Comparison of ENCODE assay signal across 18 cellular contexts in genomic region chr10:30353851-30354250, GRCh38. TPM values are rescaled to one million over a fixed set of nuclear protein-coding genes. Genes with fewer than 3 reads are reported as not detected.
DNase-seq lines count a peak whose midpoint lies in the region; ATAC-seq and TF ChIP-seq lines count a peak whose summit lies in the region.
"Had no signal": no experiment of that assay in that cellular context is flagged by ENCODE, and none has a peak within 500 bp of the region (broad histone marks: within the 10 kb centered on the region; RNA-seq: fewer than 3 reads in every experiment).

No MANE protein-coding gene starts in this region.

- peak overlapping the region; percentile 84 for H2BK20ac ChIP-seq in IMR-90 (ENCODE audit: low read depth, low read length)

- ATAC-seq in IMR-90 (ENCODE audit: low read depth): peak; percentile 93
- ATAC-seq in left lobe of liver: no peak
- no peak for ATAC-seq in HG03469 (IDR thresholded peaks at IDR 0.05; ENCODE audit: unreplicated experiment)
- ATAC-seq: activated T-cell treated with anti-CD3 and anti-CD28 coated beads, Interleukin-2, amount 50 U/mL, for 72 hours; K562 had no signal

- peak overlapping the region; percentile 81; the same call in 1 of the 2 replicates for H3K14ac ChIP-seq in IMR-90 (replicated peaks; ENCODE audit: low read depth, low read length)

- H3K9me3 Mint-ChIP-seq in type B pancreatic cell: no peaks in the 10 kb centered on the region
- H3K9me3 Mint-ChIP-seq: activated CD4-positive, alpha-beta memory T cell treated with anti-CD3 and anti-CD28 coated beads for 36 hours; activated T-cell treated with anti-CD3 and anti-CD28 coated beads, Interleukin-2, amount 50 U/mL, for 72 hours had no signal

- BruUV-seq in IMR-90 (replicated peaks; lab: Mats Ljungman, UMichigan): no TSS peak

- H3K27ac Mint-ChIP-seq in type B pancreatic cell: no peak overlapping the region
- H3K27ac Mint-ChIP-seq: activated CD4-positive, alpha-beta memory T cell treated with anti-CD3 and anti-CD28 coated beads for 36 hours; activated T-cell treated with anti-CD3 and anti-CD28 coated beads, Interleukin-2, amount 50 U/mL, for 72 hours had no signal

- no peaks in the 10 kb centered on the region for H3K27me3 ChIP-seq in IMR-90 (ENCODE audit: control insufficient read depth, insufficient read depth, low read length)
- H3K27me3 ChIP-seq in brain microvascular endothelial cell (replicated peaks): no peaks in the 10 kb centered on the region
- no peaks in the 10 kb centered on the region for H3K27me3 ChIP-seq in prostate gland (replicated peaks; ENCODE audit: insufficient read depth)
- H3K27me3 ChIP-seq: BLaER1, right atrium auricular region, tibial artery had no signal

- H3K18ac ChIP-seq in IMR-90 (ENCODE audit: low read depth, low read length): no peak overlapping the region

- no peaks in the 10 kb centered on the region for H3K36me3 Mint-ChIP-seq in type B pancreatic cell
- H3K36me3 Mint-ChIP-seq: activated CD4-positive, alpha-beta memory T cell treated with anti-CD3 and anti-CD28 coated beads for 36 hours had no signal

- peak overlapping the region; percentile 68; the same call in 1 of the 2 replicates for H4K91ac ChIP-seq in IMR-90 (ENCODE audit: insufficient read depth, low read depth, low read length)

- no peak for TF ChIP-seq RAD21 in IMR-90 (IDR thresholded peaks at IDR 0.05; ENCODE audit: low read length)

- TF ChIP-seq CTCF in AG09319 (IDR thresholded peaks at IDR 0.05; ENCODE audit: low read depth, low read length): no peak
- TF ChIP-seq CTCF in IMR-90 (conservative IDR thresholded peaks at IDR 0.05; ENCODE audit: low read depth, low read length): no peak
- no peak for TF ChIP-seq CTCF in brain microvascular endothelial cell (IDR thresholded peaks at IDR 0.05; ENCODE audit: low read depth, low read length, missing control alignments)
- TF ChIP-seq CTCF in prostate gland (IDR thresholded peaks at IDR 0.05): no peak
- TF ChIP-seq CTCF in type B pancreatic cell (conservative IDR thresholded peaks at IDR 0.05): no peak

- peak overlapping the region in 1 of 2 experiments; percentile 28; a peak in 1 of 4 replicates for H4K8ac ChIP-seq in IMR-90 (ENCODE audit: low read depth in 2 of 2, low read length in 2 of 2)

- WGBS in IMR-90 (ENCODE audit: extremely low coverage in 2 of 2, insufficient read length in 1 of 2), 2 experiments: no CpG with 5 or more reads among the region's 2 CpGs
- 61% methylated on average over 2 of the region's 2 CpGs for WGBS in prostate gland

- H4K5ac ChIP-seq in IMR-90 (ENCODE audit: low read depth, low read length): no peak overlapping the region

- dilution Hi-C loops in IMR-90 (cut with HindIII; ENCODE audit: low sequenced_read_pairs, unreplicated experiment): no loop called here

- H2AFZ ChIP-seq in IMR-90 (replicated peaks; ENCODE audit: low read length, poor library complexity): peak overlapping the region; percentile 79

- H3K36me3 ChIP-seq in IMR-90 (ENCODE audit: control insufficient read depth, insufficient read depth, low read length) (no peaks in the 10 kb centered on the region), brain microvascular endothelial cell (replicated peaks) (no peaks in the 10 kb centered on the region), prostate gland (no peaks in the 10 kb centered on the region)
- H3K36me3 ChIP-seq: BLaER1, right atrium auricular region, tibial artery had no signal

- peak overlapping the region; percentile 21 for H3K4me2 ChIP-seq in IMR-90 (ENCODE audit: low read depth, low read length)
- H3K4me2 ChIP-seq: BLaER1 had no signal

- H3K56ac ChIP-seq in IMR-90 (ENCODE audit: extremely low read depth, insufficient read depth, low read length): no peak overlapping the region

- CTCF ChIA-PET in IMR-90 (lab: Yijun Ruan, JAX): no interaction called here

- no peaks in the 10 kb centered on the region for H4K20me1 ChIP-seq in IMR-90 (ENCODE audit: insufficient read depth, low read length)
- H4K20me1 ChIP-seq: BLaER1 had no signal

- H3K4me3 Mint-ChIP-seq in type B pancreatic cell: no peak overlapping the region
- H3K4me3 Mint-ChIP-seq: activated CD4-positive, alpha-beta memory T cell treated with anti-CD3 and anti-CD28 coated beads for 36 hours; activated T-cell treated with anti-CD3 and anti-CD28 coated beads, Interleukin-2, amount 50 U/mL, for 72 hours had no signal

- H2AK5ac ChIP-seq in IMR-90 (ENCODE audit: low read depth, low read length): no peak overlapping the region; the same call in 1 of the 2 replicates

- H2BK5ac ChIP-seq in IMR-90 (ENCODE audit: low read depth, low read length, poor library complexity, severe bottlenecking): peak overlapping the region; percentile 49

- H2BK120ac ChIP-seq in IMR-90 (ENCODE audit: low read depth, low read length): peak overlapping the region; percentile 88; the same call in 1 of the 2 replicates

- no peak overlapping the region; the same call in 1 of the 2 replicates for H3K23ac ChIP-seq in IMR-90 (ENCODE audit: low read depth, low read length)

- H3K9me1 ChIP-seq in IMR-90 (ENCODE audit: insufficient read depth, low read length): peaks cover 10% of the 10 kb centered on the region

- peak overlapping the region; percentile 86; the same call in 2 of the 3 replicates for H2BK15ac ChIP-seq in IMR-90 (ENCODE audit: low read depth, low read length)

- peaks cover 8% of the 10 kb centered on the region for H3K4me1 ChIP-seq in IMR-90 (ENCODE audit: control insufficient read depth, insufficient read depth, low read length)
- H3K4me1 ChIP-seq in prostate gland (replicated peaks): no peaks in the 10 kb centered on the region

- in situ Hi-C loops in IMR-90 (cut with MboI; ENCODE audit: low sequenced_read_pairs) (no loop called here), brain microvascular endothelial cell (cut with HindIII; ENCODE audit: low pct_ligation_motif_present, low sequenced_read_pairs) (no loop called here)

- H3K79me1 ChIP-seq in IMR-90 (ENCODE audit: low read depth in 1 of 2, low read length in 2 of 2): peaks cover 0 to 11% of the 10 kb centered on the region in 2 experiments; a peak in 3 of 4 replicates

- DNase-seq in AG09319 (ENCODE audit: extremely low read depth, low read depth) (peak; percentile 41), IMR-90 (peak; percentile 94), brain microvascular endothelial cell (peak; percentile 86), left lobe of liver (ENCODE audit: low spot score) (peak; percentile 24), prostate gland (ENCODE audit: low spot score) (no peak), globus pallidus (ENCODE audit: low spot score) (no peak), type B pancreatic cell (ENCODE audit: extremely low spot score, unreplicated experiment) (no peak)
- DNase-seq: activated CD4-positive, alpha-beta memory T cell treated with anti-CD3 and anti-CD28 coated beads for 36 hours; activated T-cell treated with anti-CD3 and anti-CD28 coated beads, Interleukin-2, amount 50 U/mL, for 72 hours; dermis blood vessel endothelial cell; DMS153; NCI-H1436; NCI-H345; tibial artery had no signal

- H3K9me3 ChIP-seq in IMR-90 (ENCODE audit: control insufficient read depth, insufficient read depth, low read length) (no peaks in the 10 kb centered on the region), prostate gland (no peaks in the 10 kb centered on the region)
- H3K9me3 ChIP-seq: BLaER1, right atrium auricular region, tibial artery had no signal

- H3K9ac ChIP-seq in IMR-90 (ENCODE audit: low read depth, low read length): no peak overlapping the region
- H3K9ac ChIP-seq: BLaER1 had no signal

- TF ChIP-seq POLR2A in IMR-90 (IDR thresholded peaks at IDR 0.05; ENCODE audit: low read depth, low read length) (no peak), prostate gland (IDR thresholded peaks at IDR 0.05) (no peak)

- POLR2A ChIA-PET in IMR-90 (lab: Charles Lee; ENCODE audit: unreplicated experiment): no interaction called here

- no peaks in the 10 kb centered on the region for H3K4me1 Mint-ChIP-seq in type B pancreatic cell (ENCODE audit: unreplicated experiment)

- H3K4me3 ChIP-seq in IMR-90 (ENCODE audit: insufficient read depth, low read depth, low read length): no peak overlapping the region
- H3K4me3 ChIP-seq in brain microvascular endothelial cell (ENCODE audit: low read depth, low read length): no peak overlapping the region
- no peak overlapping the region for H3K4me3 ChIP-seq in prostate gland
- H3K4me3 ChIP-seq: BLaER1, K562, right atrium auricular region, tibial artery had no signal

- intact Hi-C loops in IMR-90 (cut with micrococcal nuclease): no loop called here
- intact Hi-C loops in prostate gland (cut with DNase I): no loop called here

- peaks cover 14% of the 10 kb centered on the region for H3K27me3 Mint-ChIP-seq in type B pancreatic cell
- H3K27me3 Mint-ChIP-seq: activated CD4-positive, alpha-beta memory T cell treated with anti-CD3 and anti-CD28 coated beads for 36 hours had no signal

- 0 out of 2 replicates have a peak overlapping the region, but pooled peaks have one; percentile 3 for H3K27ac ChIP-seq in IMR-90 (ENCODE audit: insufficient read depth, low read length)
- no peak overlapping the region for H3K27ac ChIP-seq in brain microvascular endothelial cell
- H3K27ac ChIP-seq in prostate gland: no peak overlapping the region
- H3K27ac ChIP-seq: BLaER1, right atrium auricular region, tibial artery had no signal

- peak overlapping the region; percentile 69 for H3K4ac ChIP-seq in IMR-90 (ENCODE audit: low read depth, low read length)

- H2AK9ac ChIP-seq in IMR-90 (replicated peaks; ENCODE audit: low read depth, low read length, poor library complexity): peak overlapping the region; percentile 45

TF ChIP-seq in IMR-90, 13 proteins besides CTCF, POLR2A, EP300 and RAD21:
- TF ChIP-seq MAZ (IDR thresholded peaks at IDR 0.05; ENCODE audit: borderline replicate concordance, low read depth, low read length): peak; percentile 18; the same call in 1 of the 2 replicates
- TF ChIP-seq CHD1 (IDR thresholded peaks at IDR 0.05; ENCODE audit: low read depth, low read length): no peak
- no peak for TF ChIP-seq RCOR1 (IDR thresholded peaks at IDR 0.05; ENCODE audit: insufficient replicate concordance, low read length)
- TF ChIP-seq NFE2L2 (IDR thresholded peaks at IDR 0.05; ENCODE audit: low read depth, low read length): no peak
- no peak for TF ChIP-seq RFX5 (IDR thresholded peaks at IDR 0.05; ENCODE audit: low read depth, low read length)
- TF ChIP-seq MXI1 (IDR thresholded peaks at IDR 0.05; ENCODE audit: borderline replicate concordance, low read depth, low read length): no peak
- no peak for TF ChIP-seq MAFK (IDR thresholded peaks at IDR 0.05; ENCODE audit: low read depth, low read length)
- peak; percentile 41; the same call in 1 of the 2 replicates for TF ChIP-seq FOS (IDR thresholded peaks at IDR 0.05; ENCODE audit: low read depth, low read length)
- TF ChIP-seq BHLHE40 (IDR thresholded peaks at IDR 0.05; ENCODE audit: low read depth, low read length): no peak

RNA-seq across cellular contexts. Expression of gene MTPAP, which starts 4.8 kb away (rescaled TPM):
- total RNA-seq in IMR-90 (2012; rRNA removed): 21.0 and 23.3 TPM in 2 replicates
- polyA plus RNA-seq in IMR-90 (2012; rRNA removed): 5.2 and 7.8 TPM in 2 replicates
- polyA plus RNA-seq in IMR-90 (2012; cell fraction: cytosol; rRNA removed): 0.84 and 1.1 TPM in 2 replicates
- 1.1 and 8.7 TPM in 2 replicates for polyA plus RNA-seq in IMR-90 (2012; cell fraction: nucleus; rRNA removed; ENCODE audit: low replicate concordance)
- total RNA-seq in left lobe of liver: 9.7 TPM
- total RNA-seq in prostate gland: 10 to 100 TPM; 13.9 to 22.8 TPM
- 31.7 and 39.2 TPM in 2 replicates for total RNA-seq in type B pancreatic cell (ENCODE audit: low replicate concordance)

Comparison
In these comparisons a context has a peak if more than half of its experiments do, and no peak if none do; other contexts are left out.
1. DNase-seq: peak in AG09319 (single experiment), IMR-90 (single experiment), brain microvascular endothelial cell (single experiment) and left lobe of liver (single experiment); none in prostate gland (single experiment), globus pallidus (single experiment) and type B pancreatic cell (single experiment).